ENCODE assay signal across 1 cellular context in the genomic region with DNA sequence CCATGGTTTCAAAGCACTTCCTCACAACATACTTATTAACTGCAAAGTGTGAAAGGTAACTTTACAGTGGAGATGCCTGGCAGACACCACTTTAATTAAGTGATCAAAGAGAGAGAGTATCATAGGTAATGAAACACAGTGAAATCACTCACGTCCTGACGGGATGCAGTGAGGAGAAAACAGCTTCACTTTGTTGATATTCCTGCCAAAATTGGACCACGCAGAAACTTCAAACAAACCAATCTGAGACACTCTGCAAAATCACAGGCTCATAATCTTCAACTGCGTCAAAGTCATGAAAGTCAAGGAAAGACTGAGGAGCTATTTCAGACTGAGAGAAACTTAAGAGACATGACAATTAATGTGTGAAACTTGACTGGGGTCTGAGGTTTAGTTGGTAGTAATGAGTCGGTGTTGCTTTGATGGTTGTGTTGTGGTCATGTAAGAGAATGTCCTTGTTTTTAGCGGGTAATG.
TF ChIP-seq lines count a peak whose summit lies in the region.

No MANE protein-coding gene starts in this region.

TF ChIP-seq in GM12878, 131 proteins besides CTCF, POLR2A, EP300 and RAD21 (continued from another document):
- TF ChIP-seq, protein P1, sequence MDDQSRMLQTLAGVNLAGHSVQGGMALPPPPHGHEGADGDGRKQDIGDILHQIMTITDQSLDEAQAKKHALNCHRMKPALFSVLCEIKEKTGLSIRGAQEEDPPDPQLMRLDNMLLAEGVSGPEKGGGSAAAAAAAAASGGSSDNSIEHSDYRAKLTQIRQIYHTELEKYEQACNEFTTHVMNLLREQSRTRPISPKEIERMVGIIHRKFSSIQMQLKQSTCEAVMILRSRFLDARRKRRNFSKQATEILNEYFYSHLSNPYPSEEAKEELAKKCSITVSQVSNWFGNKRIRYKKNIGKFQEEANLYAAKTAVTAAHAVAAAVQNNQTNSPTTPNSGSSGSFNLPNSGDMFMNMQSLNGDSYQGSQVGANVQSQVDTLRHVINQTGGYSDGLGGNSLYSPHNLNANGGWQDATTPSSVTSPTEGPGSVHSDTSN (IDR thresholded peaks at IDR 0.05; ENCODE audit: insufficient replicate concordance, low read depth, low read length) = no peak
- TF ChIP-seq ZSCAN29 (IDR thresholded peaks at IDR 0.05) (no peak), FOS (IDR thresholded peaks at IDR 0.05; ENCODE audit: borderline replicate concordance, extremely low read depth, insufficient read length) (no peak), BACH1 (IDR thresholded peaks at IDR 0.05; ENCODE audit: borderline replicate concordance) (no peak), TCF7 (IDR thresholded peaks at IDR 0.05; ENCODE audit: borderline replicate concordance) (peak; percentile 59; the same call in 1 of the 2 replicates), GATAD2B (conservative IDR thresholded peaks at IDR 0.05; ENCODE audit: low read depth) (peak; percentile 49; the same call in 1 of the 2 replicates), BHLHE40 (IDR thresholded peaks at IDR 0.05; ENCODE audit: borderline replicate concordance in 1 of 2, low read depth in 2 of 2, low read length in 1 of 2) (peak in 1 of 2 experiments; percentile 26; a peak in 2 of 4 replicates), ATF7 (IDR thresholded peaks at IDR 0.05; ENCODE audit: low read depth) (peak; percentile 61), SIX5 (IDR thresholded peaks at IDR 0.05; ENCODE audit: low read depth, low read length, severe bottlenecking) (no peak), TCF3 (IDR thresholded peaks at IDR 0.05; ENCODE audit: borderline replicate concordance, insufficient read depth, low read depth, low read length) (no peak), ESRRA (IDR thresholded peaks at IDR 0.05; ENCODE audit: low read length) (no peak), DPF2 (IDR thresholded peaks at IDR 0.05) (peak; percentile 90), BCL11A (IDR thresholded peaks at IDR 0.05; ENCODE audit: low read depth, low read length) (peak; percentile 93), STAT3 (IDR thresholded peaks at IDR 0.05; ENCODE audit: low read depth, low read length) (0 out of 2 replicates have a peak, but pooled peaks have one; percentile 18), LARP7 (IDR thresholded peaks at IDR 0.05) (no peak), IRF4 (IDR thresholded peaks at IDR 0.05; ENCODE audit: low read depth, low read length) (no peak), MYB (IDR thresholded peaks at IDR 0.05; ENCODE audit: borderline replicate concordance, low read depth, low read length) (no peak), SUZ12 (IDR thresholded peaks at IDR 0.05; ENCODE audit: unreplicated experiment) (no peak), MTA2 (IDR thresholded peaks at IDR 0.05; ENCODE audit: low read depth) (peak; percentile 99), ZNF384 (IDR thresholded peaks at IDR 0.05; ENCODE audit: borderline replicate concordance, low read depth, low read length) (no peak), EGR1 (IDR thresholded peaks at IDR 0.05; ENCODE audit: borderline replicate concordance in 1 of 2, low read depth in 2 of 2, low read length in 2 of 2) (no peak), BRCA1 (IDR thresholded peaks at IDR 0.05; ENCODE audit: low read depth, low read length) (no peak), SIN3A (IDR thresholded peaks at IDR 0.05; ENCODE audit: low read depth, low read length) (no peak), FOXM1 (IDR thresholded peaks at IDR 0.05; ENCODE audit: low read depth, low read length) (no peak), YY1 (IDR thresholded peaks at IDR 0.05; ENCODE audit: low read depth, low read length) (no peak), JUNB (IDR thresholded peaks at IDR 0.05) (no peak), ZZZ3 (IDR thresholded peaks at IDR 0.05; ENCODE audit: control insufficient read depth, insufficient read length, low read depth) (no peak), FOXK2 (IDR thresholded peaks at IDR 0.05) (no peak), TBL1XR1 (IDR thresholded peaks at IDR 0.05; ENCODE audit: low read depth, low read length) (0 out of 2 replicates have a peak, but pooled peaks have one; percentile 69), NR2C2 (IDR thresholded peaks at IDR 0.05; ENCODE audit: borderline replicate concordance, control insufficient read depth, insufficient read length, low read depth) (no peak), CHD1 (IDR thresholded peaks at IDR 0.05; ENCODE audit: low read depth, low read length) (no peak)
- TF ChIP-seq, protein P2, sequence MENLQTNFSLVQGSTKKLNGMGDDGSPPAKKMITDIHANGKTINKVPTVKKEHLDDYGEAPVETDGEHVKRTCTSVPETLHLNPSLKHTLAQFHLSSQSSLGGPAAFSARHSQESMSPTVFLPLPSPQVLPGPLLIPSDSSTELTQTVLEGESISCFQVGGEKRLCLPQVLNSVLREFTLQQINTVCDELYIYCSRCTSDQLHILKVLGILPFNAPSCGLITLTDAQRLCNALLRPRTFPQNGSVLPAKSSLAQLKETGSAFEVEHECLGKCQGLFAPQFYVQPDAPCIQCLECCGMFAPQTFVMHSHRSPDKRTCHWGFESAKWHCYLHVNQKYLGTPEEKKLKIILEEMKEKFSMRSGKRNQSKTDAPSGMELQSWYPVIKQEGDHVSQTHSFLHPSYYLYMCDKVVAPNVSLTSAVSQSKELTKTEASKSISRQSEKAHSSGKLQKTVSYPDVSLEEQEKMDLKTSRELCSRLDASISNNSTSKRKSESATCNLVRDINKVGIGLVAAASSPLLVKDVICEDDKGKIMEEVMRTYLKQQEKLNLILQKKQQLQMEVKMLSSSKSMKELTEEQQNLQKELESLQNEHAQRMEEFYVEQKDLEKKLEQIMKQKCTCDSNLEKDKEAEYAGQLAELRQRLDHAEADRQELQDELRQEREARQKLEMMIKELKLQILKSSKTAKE (IDR thresholded peaks at IDR 0.05; ENCODE audit: low read depth, poor library complexity, severe bottlenecking) = peak; percentile 81
- TF ChIP-seq, protein P3, sequence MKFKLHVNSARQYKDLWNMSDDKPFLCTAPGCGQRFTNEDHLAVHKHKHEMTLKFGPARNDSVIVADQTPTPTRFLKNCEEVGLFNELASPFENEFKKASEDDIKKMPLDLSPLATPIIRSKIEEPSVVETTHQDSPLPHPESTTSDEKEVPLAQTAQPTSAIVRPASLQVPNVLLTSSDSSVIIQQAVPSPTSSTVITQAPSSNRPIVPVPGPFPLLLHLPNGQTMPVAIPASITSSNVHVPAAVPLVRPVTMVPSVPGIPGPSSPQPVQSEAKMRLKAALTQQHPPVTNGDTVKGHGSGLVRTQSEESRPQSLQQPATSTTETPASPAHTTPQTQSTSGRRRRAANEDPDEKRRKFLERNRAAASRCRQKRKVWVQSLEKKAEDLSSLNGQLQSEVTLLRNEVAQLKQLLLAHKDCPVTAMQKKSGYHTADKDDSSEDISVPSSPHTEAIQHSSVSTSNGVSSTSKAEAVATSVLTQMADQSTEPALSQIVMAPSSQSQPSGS (IDR thresholded peaks at IDR 0.05; ENCODE audit: low read length) = peak; percentile 27; the same call in 1 of the 2 replicates
- TF ChIP-seq, protein P4, sequence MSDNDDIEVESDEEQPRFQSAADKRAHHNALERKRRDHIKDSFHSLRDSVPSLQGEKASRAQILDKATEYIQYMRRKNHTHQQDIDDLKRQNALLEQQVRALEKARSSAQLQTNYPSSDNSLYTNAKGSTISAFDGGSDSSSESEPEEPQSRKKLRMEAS (IDR thresholded peaks at IDR 0.05; ENCODE audit: low read depth, low read length) = no peak
- TF ChIP-seq, protein P5, sequence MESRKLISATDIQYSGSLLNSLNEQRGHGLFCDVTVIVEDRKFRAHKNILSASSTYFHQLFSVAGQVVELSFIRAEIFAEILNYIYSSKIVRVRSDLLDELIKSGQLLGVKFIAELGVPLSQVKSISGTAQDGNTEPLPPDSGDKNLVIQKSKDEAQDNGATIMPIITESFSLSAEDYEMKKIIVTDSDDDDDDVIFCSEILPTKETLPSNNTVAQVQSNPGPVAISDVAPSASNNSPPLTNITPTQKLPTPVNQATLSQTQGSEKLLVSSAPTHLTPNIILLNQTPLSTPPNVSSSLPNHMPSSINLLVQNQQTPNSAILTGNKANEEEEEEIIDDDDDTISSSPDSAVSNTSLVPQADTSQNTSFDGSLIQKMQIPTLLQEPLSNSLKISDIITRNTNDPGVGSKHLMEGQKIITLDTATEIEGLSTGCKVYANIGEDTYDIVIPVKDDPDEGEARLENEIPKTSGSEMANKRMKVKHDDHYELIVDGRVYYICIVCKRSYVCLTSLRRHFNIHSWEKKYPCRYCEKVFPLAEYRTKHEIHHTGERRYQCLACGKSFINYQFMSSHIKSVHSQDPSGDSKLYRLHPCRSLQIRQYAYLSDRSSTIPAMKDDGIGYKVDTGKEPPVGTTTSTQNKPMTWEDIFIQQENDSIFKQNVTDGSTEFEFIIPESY (IDR thresholded peaks at IDR 0.05) = 0 out of 2 replicates have a peak, but pooled peaks have one; percentile 57
- TF ChIP-seq, protein P6, sequence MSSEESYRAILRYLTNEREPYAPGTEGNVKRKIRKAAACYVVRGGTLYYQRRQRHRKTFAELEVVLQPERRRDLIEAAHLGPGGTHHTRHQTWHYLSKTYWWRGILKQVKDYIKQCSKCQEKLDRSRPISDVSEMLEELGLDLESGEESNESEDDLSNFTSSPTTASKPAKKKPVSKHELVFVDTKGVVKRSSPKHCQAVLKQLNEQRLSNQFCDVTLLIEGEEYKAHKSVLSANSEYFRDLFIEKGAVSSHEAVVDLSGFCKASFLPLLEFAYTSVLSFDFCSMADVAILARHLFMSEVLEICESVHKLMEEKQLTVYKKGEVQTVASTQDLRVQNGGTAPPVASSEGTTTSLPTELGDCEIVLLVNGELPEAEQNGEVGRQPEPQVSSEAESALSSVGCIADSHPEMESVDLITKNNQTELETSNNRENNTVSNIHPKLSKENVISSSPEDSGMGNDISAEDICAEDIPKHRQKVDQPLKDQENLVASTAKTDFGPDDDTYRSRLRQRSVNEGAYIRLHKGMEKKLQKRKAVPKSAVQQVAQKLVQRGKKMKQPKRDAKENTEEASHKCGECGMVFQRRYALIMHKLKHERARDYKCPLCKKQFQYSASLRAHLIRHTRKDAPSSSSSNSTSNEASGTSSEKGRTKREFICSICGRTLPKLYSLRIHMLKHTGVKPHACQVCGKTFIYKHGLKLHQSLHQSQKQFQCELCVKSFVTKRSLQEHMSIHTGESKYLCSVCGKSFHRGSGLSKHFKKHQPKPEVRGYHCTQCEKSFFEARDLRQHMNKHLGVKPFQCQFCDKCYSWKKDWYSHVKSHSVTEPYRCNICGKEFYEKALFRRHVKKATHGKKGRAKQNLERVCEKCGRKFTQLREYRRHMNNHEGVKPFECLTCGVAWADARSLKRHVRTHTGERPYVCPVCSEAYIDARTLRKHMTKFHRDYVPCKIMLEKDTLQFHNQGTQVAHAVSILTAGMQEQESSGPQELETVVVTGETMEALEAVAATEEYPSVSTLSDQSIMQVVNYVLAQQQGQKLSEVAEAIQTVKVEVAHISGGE (CRISPR knock-in tag; IDR thresholded peaks at IDR 0.05) = no peak
- TF ChIP-seq, protein P7, sequence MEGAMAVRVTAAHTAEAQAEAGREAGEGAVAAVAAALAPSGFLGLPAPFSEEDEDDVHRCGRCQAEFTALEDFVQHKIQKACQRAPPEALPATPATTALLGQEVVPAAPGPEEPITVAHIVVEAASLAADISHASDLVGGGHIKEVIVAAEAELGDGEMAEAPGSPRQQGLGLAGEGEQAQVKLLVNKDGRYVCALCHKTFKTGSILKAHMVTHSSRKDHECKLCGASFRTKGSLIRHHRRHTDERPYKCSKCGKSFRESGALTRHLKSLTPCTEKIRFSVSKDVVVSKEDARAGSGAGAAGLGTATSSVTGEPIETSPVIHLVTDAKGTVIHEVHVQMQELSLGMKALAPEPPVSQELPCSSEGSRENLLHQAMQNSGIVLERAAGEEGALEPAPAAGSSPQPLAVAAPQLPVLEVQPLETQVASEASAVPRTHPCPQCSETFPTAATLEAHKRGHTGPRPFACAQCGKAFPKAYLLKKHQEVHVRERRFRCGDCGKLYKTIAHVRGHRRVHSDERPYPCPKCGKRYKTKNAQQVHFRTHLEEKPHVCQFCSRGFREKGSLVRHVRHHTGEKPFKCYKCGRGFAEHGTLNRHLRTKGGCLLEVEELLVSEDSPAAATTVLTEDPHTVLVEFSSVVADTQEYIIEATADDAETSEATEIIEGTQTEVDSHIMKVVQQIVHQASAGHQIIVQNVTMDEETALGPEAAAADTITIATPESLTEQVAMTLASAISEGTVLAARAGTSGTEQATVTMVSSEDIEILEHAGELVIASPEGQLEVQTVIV (IDR thresholded peaks at IDR 0.05; ENCODE audit: borderline replicate concordance, partially characterized antibody) = no peak
